8 cellular contexts compared by ENCODE assay signal in genomic region chr1:231337043-231337471, GRCh38. TPM values are rescaled to one million over a fixed set of nuclear protein-coding genes. Genes with fewer than 3 reads are reported as not detected.
DNase-seq lines count a peak whose midpoint lies in the region; ATAC-seq and TF ChIP-seq lines count a peak whose summit lies in the region.

No MANE protein-coding gene starts in this region.

- H3K36me3 ChIP-seq in DND-41 (ENCODE audit: insufficient read depth, low read length) (peaks cover 45% of the 10 kb centered on the region), H7 (replicated peaks; ENCODE audit: control insufficient read depth, insufficient read depth, low read length) (peaks cover 1% of the 10 kb centered on the region; the same call in 1 of the 2 replicates), RWPE2 (ENCODE audit: low read depth) (peaks cover 34% of the 10 kb centered on the region)

- H3K9ac ChIP-seq in DND-41 (ENCODE audit: low read depth, low read length) = peak overlapping the region; percentile 75

- H3K4me3 Mint-ChIP-seq in nephron progenitor cell = peak overlapping the region; percentile 98

- H3K9me3 ChIP-seq in DND-41 (ENCODE audit: insufficient read depth, low read length, severe bottlenecking) (no peaks in the 10 kb centered on the region), RWPE2 (ENCODE audit: severe bottlenecking) (no peaks in the 10 kb centered on the region)

- H3K4me2 ChIP-seq in DND-41 (ENCODE audit: insufficient read depth, low read length) = peak overlapping the region; percentile 97

- peaks cover 88% of the 10 kb centered on the region for H3K79me2 ChIP-seq in DND-41 (ENCODE audit: insufficient read depth, low read length)

- ATAC-seq in DND-41 (ENCODE audit: insufficient read depth, low read depth) = peak; percentile 2; the same call in 1 of the 3 replicates
- peak; percentile 11; the same call in 2 of the 3 replicates for ATAC-seq in RWPE2 (ENCODE audit: low read depth)
- ATAC-seq in HG02763 (IDR thresholded peaks at IDR 0.05; ENCODE audit: unreplicated experiment) = no peak

- peak overlapping the region; percentile 91 for H3K27ac ChIP-seq in DND-41 (ENCODE audit: low read length)
- peak overlapping the region; percentile 80 for H3K27ac ChIP-seq in RWPE2 (ENCODE audit: poor library complexity, severe bottlenecking)

- H3K4me1 ChIP-seq in DND-41 (ENCODE audit: insufficient read depth, low read length) = peaks cover 62% of the 10 kb centered on the region
- H3K4me1 ChIP-seq in RWPE2 (ENCODE audit: insufficient read depth, poor library complexity, severe bottlenecking) = peaks cover 26% of the 10 kb centered on the region

- H3K27me3 ChIP-seq in DND-41 (ENCODE audit: insufficient read depth, low read length, poor library complexity) (no peaks in the 10 kb centered on the region), H7 (ENCODE audit: control insufficient read depth, insufficient read depth, low read length) (no peaks in the 10 kb centered on the region), RWPE2 (ENCODE audit: insufficient read depth, poor library complexity, severe bottlenecking) (no peaks in the 10 kb centered on the region)

- no peak for DNase-seq in DND-41
- DNase-seq in H7 = peak; percentile 74
- DNase-seq in RWPE2 (ENCODE audit: low spot score) = no peak
- DNase-seq in epithelial cell of esophagus (ENCODE audit: low read depth) = peak; percentile 16
- DNase-seq in nephron progenitor cell = peak; percentile 67
- DNase-seq in AG08396 (ENCODE audit: low spot score) = no peak
- DNase-seq in T-helper 9 cell = no peak

- peaks cover 39% of the 10 kb centered on the region for H3K36me3 Mint-ChIP-seq in nephron progenitor cell (ENCODE audit: low read depth)

- peaks cover 61% of the 10 kb centered on the region for H3K4me1 Mint-ChIP-seq in nephron progenitor cell

- H3K27ac Mint-ChIP-seq in nephron progenitor cell = peak overlapping the region; percentile 59

- H3K4me3 ChIP-seq in DND-41 (ENCODE audit: low read depth in 1 of 2, low read length in 2 of 2) = peak overlapping the region; percentile 83 to 84
- peak overlapping the region; percentile 98 for H3K4me3 ChIP-seq in H7 (ENCODE audit: insufficient read depth, low read depth, low read length)
- peak overlapping the region; percentile 79 for H3K4me3 ChIP-seq in RWPE2 (ENCODE audit: severe bottlenecking)
- peak overlapping the region; percentile 99 for H3K4me3 ChIP-seq in epithelial cell of esophagus (ENCODE audit: low read length)

- no peak for TF ChIP-seq CTCF in DND-41 (IDR thresholded peaks at IDR 0.05; ENCODE audit: borderline replicate concordance, extremely low read depth, low read length, poor library complexity, severe bottlenecking)
- no peak for TF ChIP-seq CTCF in RWPE2 (IDR thresholded peaks at IDR 0.05; ENCODE audit: poor library complexity, severe bottlenecking)
- no peak for TF ChIP-seq CTCF in epithelial cell of esophagus (IDR thresholded peaks at IDR 0.05; ENCODE audit: insufficient read depth, low read depth, low read length, missing control alignments)
- TF ChIP-seq CTCF in nephron progenitor cell (IDR thresholded peaks at IDR 0.05) = no peak

- peaks cover 37% of the 10 kb centered on the region for H4K20me1 ChIP-seq in DND-41 (ENCODE audit: insufficient read depth, low read length)

- no peaks in the 10 kb centered on the region for H3K9me3 Mint-ChIP-seq in nephron progenitor cell

- peak overlapping the region; percentile 90 for H2AFZ ChIP-seq in DND-41 (ENCODE audit: low read depth, low read length)

- peaks cover 5% of the 10 kb centered on the region for H3K27me3 Mint-ChIP-seq in nephron progenitor cell (ENCODE audit: low read depth, poor library complexity)

RNA-seq across cellular contexts. Expression of gene EXOC8, which starts 0.6 kb away (rescaled TPM):
- 10.6 and 13.7 TPM in 2 replicates for total RNA-seq in H7 (2014; rRNA removed; shearing (Covaris generic))

RNA-seq across cellular contexts. Expression of gene SPRTN, which starts 1.0 kb away (rescaled TPM):
- 12.2 and 14.9 TPM in 2 replicates for total RNA-seq in H7 (2014; rRNA removed; shearing (Covaris generic))

Comparison
In these comparisons a context has a peak if more than half of its experiments do, and no peak if none do; other contexts are left out.
1. DNase-seq: peak in H7 (single experiment), epithelial cell of esophagus (single experiment) and nephron progenitor cell (single experiment); none in DND-41 (single experiment), RWPE2 (single experiment), AG08396 (single experiment) and T-helper 9 cell (single experiment).
2. Peak in every context shown above with its lines, with median percentiles within 50 percentile points of each other: H3K4me3 ChIP-seq.